Comparison of ENCODE assay signal across 8 cellular contexts in genomic region chr11:60925685-60926267, GRCh38. TPM values are rescaled to one million over a fixed set of nuclear protein-coding genes. Genes with fewer than 3 reads are reported as not detected.
DNase-seq lines count a peak whose midpoint lies in the region; ATAC-seq and TF ChIP-seq lines count a peak whose summit lies in the region.

No MANE protein-coding gene starts in this region.

- H3K9me3 Mint-ChIP-seq in natural killer cell: no peaks in the 10 kb centered on the region
- H3K9me3 Mint-ChIP-seq in natural killer cell treated with Interleukin-12 subunit alpha and Interleukin-12 subunit beta and Interleukin-15 and Interleukin-18, amount 100 ng/mL, for 72 hours: no peaks in the 10 kb centered on the region

- no peak overlapping the region for H3K27ac Mint-ChIP-seq in natural killer cell
- no peak overlapping the region for H3K27ac Mint-ChIP-seq in natural killer cell treated with Interleukin-12 subunit alpha and Interleukin-12 subunit beta and Interleukin-15 and Interleukin-18, amount 100 ng/mL, for 72 hours

- peaks cover 8% of the 10 kb centered on the region for H3K36me3 Mint-ChIP-seq in natural killer cell
- H3K36me3 Mint-ChIP-seq in natural killer cell treated with Interleukin-12 subunit alpha and Interleukin-12 subunit beta and Interleukin-15 and Interleukin-18, amount 100 ng/mL, for 72 hours: peaks cover 7% of the 10 kb centered on the region

- peaks cover 11% of the 10 kb centered on the region; the same call in 1 of the 2 replicates for H3K4me1 ChIP-seq in SJCRH30

- ATAC-seq in natural killer cell (no peak), HG03025 (IDR thresholded peaks at IDR 0.05; ENCODE audit: low FRiP score, unreplicated experiment) (no peak)
- ATAC-seq in natural killer cell treated with Interleukin-12 subunit alpha and Interleukin-12 subunit beta and Interleukin-15 and Interleukin-18, amount 100 ng/mL, for 72 hours: no peak

- peaks cover 7% of the 10 kb centered on the region; the same call in 1 of the 2 replicates for H3K36me3 ChIP-seq in SJCRH30

- no peaks in the 10 kb centered on the region for H3K27me3 ChIP-seq in SJCRH30

- intact Hi-C loops in natural killer cell (cut with micrococcal nuclease): no loop called here

- H3K4me3 ChIP-seq in SJCRH30 (peak overlapping the region; percentile 95), iPS-11a (ENCODE audit: low read depth, low read length) (peak overlapping the region; percentile 72)

- peak overlapping the region; percentile 63 for H3K4me3 Mint-ChIP-seq in natural killer cell
- no peak overlapping the region for H3K4me3 Mint-ChIP-seq in natural killer cell treated with Interleukin-12 subunit alpha and Interleukin-12 subunit beta and Interleukin-15 and Interleukin-18, amount 100 ng/mL, for 72 hours

- H3K9me3 ChIP-seq in SJCRH30 (replicated peaks): no peaks in the 10 kb centered on the region

- DNase-seq in natural killer cell: no peak
- DNase-seq in natural killer cell treated with Interleukin-12 subunit alpha and Interleukin-12 subunit beta and Interleukin-15 and Interleukin-18, amount 100 ng/mL, for 72 hours (ENCODE audit: low spot score): no peak
- peak in 1 of 2 experiments; percentile 26 for DNase-seq in SJCRH30
- DNase-seq in midbrain (lab: John Stamatoyannopoulos, UW): no peak
- DNase-seq in dermis blood vessel endothelial cell: no peak
- no peak for DNase-seq in inferior parietal cortex (ENCODE audit: extremely low spot score)

- H3K4me1 Mint-ChIP-seq in natural killer cell: peaks cover 0 to 12% of the 10 kb centered on the region in 2 donors
- peaks cover 4 to 15% of the 10 kb centered on the region in 2 donors for H3K4me1 Mint-ChIP-seq in natural killer cell treated with Interleukin-12 subunit alpha and Interleukin-12 subunit beta and Interleukin-15 and Interleukin-18, amount 100 ng/mL, for 72 hours (ENCODE audit: low read depth in 2 of 2)

- no peak for TF ChIP-seq CTCF in natural killer cell (IDR thresholded peaks at IDR 0.05)

- H3K27me3 Mint-ChIP-seq in natural killer cell (ENCODE audit: low read depth in 2 of 2): peaks cover 7 to 30% of the 10 kb centered on the region in 2 donors
- H3K27me3 Mint-ChIP-seq in natural killer cell treated with Interleukin-12 subunit alpha and Interleukin-12 subunit beta and Interleukin-15 and Interleukin-18, amount 100 ng/mL, for 72 hours: peaks cover 10 to 22% of the 10 kb centered on the region in 2 donors

- no peak overlapping the region for H3K27ac ChIP-seq in SJCRH30

RNA-seq across cellular contexts. Expression of gene TMEM132A, which starts 1.5 kb away (rescaled TPM):
- total RNA-seq in natural killer cell: not detected
- total RNA-seq in natural killer cell treated with Interleukin-12 subunit alpha and Interleukin-12 subunit beta and Interleukin-15 and Interleukin-18, amount 100 ng/mL, for 72 hours: under 1 TPM in 1 of 2 donors, not detected in 1; 0.10 TPM
- total RNA-seq in SJCRH30 (2014; rRNA removed; shearing (Covaris generic)): 46.3 and 57.7 TPM in 2 replicates
- 99.5 and 112 TPM in 2 replicates for total RNA-seq in dermis blood vessel endothelial cell

RNA-seq across cellular contexts. Expression of gene TMEM109, which starts 11.8 kb away (rescaled TPM):
- 100 to 1,000 TPM in 1 of 3 donors, 10 to 100 TPM in 2; 89.3 to 102 (median 96.8) TPM for total RNA-seq in natural killer cell
- 100 to 1,000 TPM in 1 of 2 donors, 10 to 100 TPM in 1; 81.8 to 105 TPM for total RNA-seq in natural killer cell treated with Interleukin-12 subunit alpha and Interleukin-12 subunit beta and Interleukin-15 and Interleukin-18, amount 100 ng/mL, for 72 hours
- 85.4 and 96.9 TPM in 2 replicates for total RNA-seq in SJCRH30 (2014; rRNA removed; shearing (Covaris generic))
- 63.6 and 114 TPM in 2 replicates for total RNA-seq in dermis blood vessel endothelial cell

RNA-seq across cellular contexts. Expression of gene PRPF19, which starts 19.4 kb away (rescaled TPM):
- 10 to 100 TPM; 61.0 to 69.7 (median 67.5) TPM for total RNA-seq in natural killer cell
- 100 to 1,000 TPM; 110 to 182 TPM for total RNA-seq in natural killer cell treated with Interleukin-12 subunit alpha and Interleukin-12 subunit beta and Interleukin-15 and Interleukin-18, amount 100 ng/mL, for 72 hours
- 84.7 and 92.9 TPM in 2 replicates for total RNA-seq in SJCRH30 (2014; rRNA removed; shearing (Covaris generic))
- 45.8 and 79.6 TPM in 2 replicates for total RNA-seq in dermis blood vessel endothelial cell

RNA-seq across cellular contexts. Expression of gene SLC15A3, which starts 26.2 kb away (rescaled TPM):
- total RNA-seq in natural killer cell: 10 to 100 TPM; 11.6 to 26.5 (median 20.1) TPM
- total RNA-seq in natural killer cell treated with Interleukin-12 subunit alpha and Interleukin-12 subunit beta and Interleukin-15 and Interleukin-18, amount 100 ng/mL, for 72 hours: 1 to 10 TPM; 1.2 to 5.0 TPM
- 1.0 and 1.6 TPM in 2 replicates for total RNA-seq in SJCRH30 (2014; rRNA removed; shearing (Covaris generic))
- 8.7 and 9.0 TPM in 2 replicates for total RNA-seq in dermis blood vessel endothelial cell

RNA-seq across cellular contexts. Expression of gene CD6, which starts 45.7 kb away (rescaled TPM):
- total RNA-seq in natural killer cell (100 to 1,000 TPM in 1 of 3 donors, 10 to 100 TPM in 2; 18.9 to 111 (median 85.6) TPM), dermis blood vessel endothelial cell (not detected in 2 replicates)
- 10 to 100 TPM in 1 of 2 donors, 1 to 10 TPM in 1; 5.9 to 44.0 TPM for total RNA-seq in natural killer cell treated with Interleukin-12 subunit alpha and Interleukin-12 subunit beta and Interleukin-15 and Interleukin-18, amount 100 ng/mL, for 72 hours
- total RNA-seq in SJCRH30 (2014; rRNA removed; shearing (Covaris generic)): not detected in 2 replicates

Comparison
In these comparisons a context has a peak if more than half of its experiments do, and no peak if none do; other contexts are left out.
1. RNA of gene TMEM132A, which starts 1.5 kb away (total RNA-seq): 99.5 to 112 TPM in dermis blood vessel endothelial cell and 46.3 to 57.7 TPM in SJCRH30; 0.10 TPM in natural killer cell treated with Interleukin-12 subunit alpha and Interleukin-12 subunit beta and Interleukin-15 and Interleukin-18, amount 100 ng/mL, for 72 hours and not detected in natural killer cell; every median in the first group is over 10 times any median in the second.